In genomic region chr6:16420332-16420714, GRCh38 we compare ENCODE assay signal across 11 cellular contexts.
DNase-seq lines count a peak whose midpoint lies in the region; ATAC-seq, FAIRE-seq and TF ChIP-seq lines count a peak whose summit lies in the region.
"Had no signal": no experiment of that assay in that cellular context is flagged by ENCODE, and none has a peak within 500 bp of the region (broad histone marks: within the 10 kb centered on the region; RNA-seq: fewer than 3 reads in every experiment).

No MANE protein-coding gene starts in this region.

- H3K79me2 ChIP-seq in KMS-11 (ENCODE audit: insufficient read depth, low read depth): no peaks in the 10 kb centered on the region

- POLR2A ChIA-PET in HEK293T (lab: Yijun Ruan, JAX): no interaction called here

- no peak for DNase-seq in effector memory CD8-positive, alpha-beta T cell
- DNase-seq in iPS-NIHi11 (ENCODE audit: low spot score) (no peak), HEK293T (ENCODE audit: extremely low spot score) (no peak), HTR-8/SVneo (ENCODE audit: insufficient read length, low spot score) (no peak), GM10266 (ENCODE audit: extremely low spot score) (no peak)
- DNase-seq: NCI-H748 treated with DMSO at 0.1 percent for 48 hours, occipital lobe had no signal

- peaks cover 9% of the 10 kb centered on the region for H3K36me3 Mint-ChIP-seq in effector memory CD8-positive, alpha-beta T cell (ENCODE audit: insufficient read depth)
- H3K36me3 Mint-ChIP-seq: WTC11 had no signal

- H3K4me1 Mint-ChIP-seq in effector memory CD8-positive, alpha-beta T cell (ENCODE audit: low read depth in 2 of 2): peaks cover 38 to 52% of the 10 kb centered on the region in 2 donors

- peak overlapping the region; percentile 94 to 100 for H3K27ac Mint-ChIP-seq in effector memory CD8-positive, alpha-beta T cell
- H3K27ac Mint-ChIP-seq: WTC11 had no signal

- peak; percentile 11 for ATAC-seq in GM21528 (IDR thresholded peaks at IDR 0.05; ENCODE audit: low FRiP score, unreplicated experiment)
- no peak for ATAC-seq in effector memory CD8-positive, alpha-beta T cell (replicated peaks)

- TF ChIP-seq CTCF in KMS-11 (conservative IDR thresholded peaks at IDR 0.05; ENCODE audit: low read depth, low read length) (no peak), GM10266 (IDR thresholded peaks at IDR 0.05; ENCODE audit: control insufficient read depth, insufficient read depth, low read depth, missing control alignments) (no peak)

- peak overlapping the region in 6 of 11 experiments; percentile 8 to 67 (median 42); a peak in 8 of 22 replicates for H3K27ac ChIP-seq in BLaER1 treated with 17β-estradiol and CSF1 and Interleukin-3, amounts not matched to agents 10 nM and 100 nM
- peak overlapping the region; percentile 95 for H3K27ac ChIP-seq in KMS-11

- peak overlapping the region in 2 of 11 experiments; percentile 47 to 51; a peak in 4 of 22 replicates for H3K9ac ChIP-seq in BLaER1 treated with 17β-estradiol and CSF1 and Interleukin-3, amounts not matched to agents 10 nM and 100 nM
- peak overlapping the region; percentile 61 for H3K9ac ChIP-seq in KMS-11

- no peak overlapping the region for H2AFZ ChIP-seq in KMS-11 (ENCODE audit: low read depth)

- H4K20me1 ChIP-seq in BLaER1 treated with 17β-estradiol and CSF1 and Interleukin-3, amounts not matched to agents 10 nM and 100 nM: peaks cover 0 to 21% (median 0%) of the 10 kb centered on the region in 11 experiments; a peak in 3 of 22 replicates
- no peaks in the 10 kb centered on the region for H4K20me1 ChIP-seq in KMS-11 (ENCODE audit: insufficient read depth)

- peaks cover 15 to 27% (median 21%) of the 10 kb centered on the region in 10 experiments for H3K4me1 ChIP-seq in BLaER1 treated with 17β-estradiol and CSF1 and Interleukin-3, amounts not matched to agents 10 nM and 100 nM
- peaks cover 52% of the 10 kb centered on the region for H3K4me1 ChIP-seq in KMS-11 (ENCODE audit: low read depth, poor library complexity, severe bottlenecking)

- peak overlapping the region; percentile 79 to 91 for H3K4me3 Mint-ChIP-seq in effector memory CD8-positive, alpha-beta T cell
- H3K4me3 Mint-ChIP-seq: WTC11 had no signal

- CTCF ChIA-PET in HEK293T (lab: Yijun Ruan, JAX): interaction anchor here (0.6 kb wide), 1 partner anchor 11 kb away, joined by 7 read pairs; no protein-coding TSS in a partner anchor

- peaks cover 0 to 16% (median 0%) of the 10 kb centered on the region in 11 experiments; a peak in 3 of 22 replicates for H3K36me3 ChIP-seq in BLaER1 treated with 17β-estradiol and CSF1 and Interleukin-3, amounts not matched to agents 10 nM and 100 nM
- no peaks in the 10 kb centered on the region for H3K36me3 ChIP-seq in KMS-11 (ENCODE audit: insufficient read depth)

- no peaks in the 10 kb centered on the region for H3K27me3 Mint-ChIP-seq in effector memory CD8-positive, alpha-beta T cell

- no peaks in the 10 kb centered on the region for H3K9me3 Mint-ChIP-seq in effector memory CD8-positive, alpha-beta T cell
- H3K9me3 Mint-ChIP-seq: WTC11 had no signal

- H3K4me2 ChIP-seq in BLaER1 treated with 17β-estradiol and CSF1 and Interleukin-3, amounts not matched to agents 10 nM and 100 nM: peak overlapping the region; percentile 4 to 68 (median 46); a peak in 16 of 22 replicates
- peak overlapping the region; percentile 52 for H3K4me2 ChIP-seq in KMS-11

- no peaks in the 10 kb centered on the region for H3K9me3 ChIP-seq in BLaER1 treated with 17β-estradiol and CSF1 and Interleukin-3, amounts not matched to agents 10 nM and 100 nM (replicated peaks in 1 of 11)

- no peak for FAIRE-seq in HTR-8/SVneo (lab: Jason Lieb, UNC)

- H3K4me3 ChIP-seq in BLaER1 treated with 17β-estradiol and CSF1 and Interleukin-3, amounts not matched to agents 10 nM and 100 nM: no peak overlapping the region
- H3K4me3 ChIP-seq in KMS-11 (IDR thresholded peaks at IDR 0.05; ENCODE audit: insufficient read depth, low read depth, low read length): no peak overlapping the region

- no peaks in the 10 kb centered on the region for H3K27me3 ChIP-seq in BLaER1 treated with 17β-estradiol and CSF1 and Interleukin-3, amounts not matched to agents 10 nM and 100 nM
- H3K27me3 ChIP-seq in KMS-11 (ENCODE audit: insufficient read depth, low read depth): no peaks in the 10 kb centered on the region

TF ChIP-seq in HEK293T, 16 proteins besides CTCF, POLR2A, EP300 and RAD21:
- no peak for TF ChIP-seq BHLHE40 (IDR thresholded peaks at IDR 0.05; ENCODE audit: borderline replicate concordance)
- TF ChIP-seq LEF1 (IDR thresholded peaks at IDR 0.05; ENCODE audit: borderline replicate concordance): no peak
- no peak for TF ChIP-seq ARNT (IDR thresholded peaks at IDR 0.05)
- no peak for TF ChIP-seq HDGF (IDR thresholded peaks at IDR 0.05; ENCODE audit: borderline replicate concordance)
- TF ChIP-seq SP1 (IDR thresholded peaks at IDR 0.05): no peak
- TF ChIP-seq FOXM1 (IDR thresholded peaks at IDR 0.05; ENCODE audit: borderline replicate concordance): no peak
- TF ChIP-seq CTBP1 (IDR thresholded peaks at IDR 0.05; ENCODE audit: borderline replicate concordance): no peak
- TF ChIP-seq TARDBP (IDR thresholded peaks at IDR 0.05): no peak
- TF ChIP-seq ELF4 (IDR thresholded peaks at IDR 0.05): no peak
- TF ChIP-seq NFRKB (IDR thresholded peaks at IDR 0.05): no peak
- no peak for TF ChIP-seq ZNF384 (IDR thresholded peaks at IDR 0.05)
- no peak for TF ChIP-seq PKNOX1 (IDR thresholded peaks at IDR 0.05)
- no peak for TF ChIP-seq L3MBTL2 (conservative IDR thresholded peaks at IDR 0.05)
- no peak for TF ChIP-seq FOXA1 (IDR thresholded peaks at IDR 0.05)
- no peak for TF ChIP-seq SUZ12 (IDR thresholded peaks at IDR 0.05)
- TF ChIP-seq FOXK2 (IDR thresholded peaks at IDR 0.05): no peak
TF ChIP-seq in HEK293T: peak in this region for 0.
